23 cellular contexts compared by ENCODE assay signal in the genomic region with DNA sequence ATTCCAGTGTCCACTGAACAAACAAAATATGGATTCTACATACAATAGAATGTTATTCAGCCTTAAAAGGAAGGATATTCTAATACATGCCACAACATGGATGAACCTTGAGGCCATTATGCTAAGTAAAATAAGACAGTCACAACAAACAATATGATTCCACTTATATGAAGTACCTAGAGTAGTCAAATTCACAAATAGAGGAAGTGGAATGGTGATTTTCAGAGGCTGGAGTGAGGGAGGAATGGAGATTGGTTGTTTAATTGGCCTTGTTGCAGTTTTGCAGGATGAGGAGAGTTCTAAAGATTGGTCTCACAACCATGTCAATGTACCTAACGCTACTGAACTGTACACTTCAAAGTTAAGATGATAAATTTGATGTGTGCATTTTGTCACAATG.
"Had no signal": no experiment of that assay in that cellular context is flagged by ENCODE, and none has a peak within 500 bp of the region (broad histone marks: within the 10 kb centered on the region; RNA-seq: fewer than 3 reads in every experiment).

No MANE protein-coding gene starts in this region.

- H3K36me3 Mint-ChIP-seq: stimulated activated effector memory CD8-positive, alpha-beta T cell treated with anti-CD3 and anti-CD28 coated beads, Interleukin-12 subunit alpha, Interleukin-12 subunit beta, amount 100 ng/mL, for 72 hours had no signal

- H3K4me1 ChIP-seq: psoas muscle, right lobe of liver, suprapubic skin, thyroid gland, uterus had no signal

- H3K36me3 ChIP-seq: heart left ventricle, suprapubic skin, thyroid gland, uterus had no signal

- H3K27ac Mint-ChIP-seq: nephron progenitor cell; stimulated activated effector memory CD8-positive, alpha-beta T cell treated with anti-CD3 and anti-CD28 coated beads, Interleukin-12 subunit alpha, Interleukin-12 subunit beta, amount 100 ng/mL, for 72 hours; type B pancreatic cell had no signal

- FAIRE-seq: endometrium, frontal cortex had no signal

- ATAC-seq: esophagus mucosa; heart left ventricle; left colon; left ventricle myocardium superior; psoas muscle; right lobe of liver; stimulated activated effector memory CD8-positive, alpha-beta T cell treated with anti-CD3 and anti-CD28 coated beads, Interleukin-12 subunit alpha, Interleukin-12 subunit beta, amount 100 ng/mL, for 72 hours; stimulated activated naive CD8-positive, alpha-beta T cell treated with anti-CD3 and anti-CD28 coated beads, Interleukin-15, Interleukin-2, amounts not matched to agents 100 U/mL and 50 U/mL, for 24 hours had no signal

- H3K9me3 Mint-ChIP-seq: stimulated activated effector memory CD8-positive, alpha-beta T cell treated with anti-CD3 and anti-CD28 coated beads, Interleukin-12 subunit alpha, Interleukin-12 subunit beta, amount 100 ng/mL, for 72 hours had no signal

- H3K9me3 ChIP-seq: right lobe of liver, suprapubic skin, thyroid gland, uterus had no signal

- H3K4me3 Mint-ChIP-seq: nephron progenitor cell; stimulated activated effector memory CD8-positive, alpha-beta T cell treated with anti-CD3 and anti-CD28 coated beads, Interleukin-12 subunit alpha, Interleukin-12 subunit beta, amount 100 ng/mL, for 72 hours; type B pancreatic cell had no signal

- DNase-seq: effector memory CD4-positive, alpha-beta T cell; heart left ventricle; hippocampal formation; left colon; left ventricle myocardium superior; mesenchymal stem cell; midbrain; nephron progenitor cell; psoas muscle; retina; right lobe of liver; stimulated activated CD4-positive, alpha-beta T cell treated with anti-CD3 and anti-CD28 coated beads, Interleukin-4, amount 100 ng/mL, for 1 hour; stimulated activated CD8-positive, alpha-beta memory T cell treated with anti-CD3 and anti-CD28 coated beads, Interleukin-4, amount 100 ng/mL, for 48 hours; stimulated activated naive CD8-positive, alpha-beta T cell treated with anti-CD3 and anti-CD28 coated beads, Interleukin-15, Interleukin-2, amounts not matched to agents 100 U/mL and 50 U/mL, for 24 hours; thyroid gland; uterus had no signal

- H3K27me3 ChIP-seq: heart left ventricle, right lobe of liver, suprapubic skin, thyroid gland, uterus had no signal

- H3K4me3 ChIP-seq: heart left ventricle, lung, psoas muscle, right lobe of liver, suprapubic skin, thyroid gland, uterus had no signal

- H3K4me1 Mint-ChIP-seq: stimulated activated effector memory CD8-positive, alpha-beta T cell treated with anti-CD3 and anti-CD28 coated beads, Interleukin-12 subunit alpha, Interleukin-12 subunit beta, amount 100 ng/mL, for 72 hours had no signal

- H3K27ac ChIP-seq: heart left ventricle, psoas muscle, right lobe of liver, suprapubic skin, thyroid gland, uterus had no signal
